Comparison of ENCODE assay signal across 1 cellular context in genomic region chr5:176152933-176153317, GRCh38.
TF ChIP-seq lines count a peak whose summit lies in the region.

No MANE protein-coding gene starts in this region.

TF ChIP-seq in K562, 482 proteins besides CTCF, POLR2A, EP300 and RAD21 (continued from another document):
- TF ChIP-seq, protein P1, sequence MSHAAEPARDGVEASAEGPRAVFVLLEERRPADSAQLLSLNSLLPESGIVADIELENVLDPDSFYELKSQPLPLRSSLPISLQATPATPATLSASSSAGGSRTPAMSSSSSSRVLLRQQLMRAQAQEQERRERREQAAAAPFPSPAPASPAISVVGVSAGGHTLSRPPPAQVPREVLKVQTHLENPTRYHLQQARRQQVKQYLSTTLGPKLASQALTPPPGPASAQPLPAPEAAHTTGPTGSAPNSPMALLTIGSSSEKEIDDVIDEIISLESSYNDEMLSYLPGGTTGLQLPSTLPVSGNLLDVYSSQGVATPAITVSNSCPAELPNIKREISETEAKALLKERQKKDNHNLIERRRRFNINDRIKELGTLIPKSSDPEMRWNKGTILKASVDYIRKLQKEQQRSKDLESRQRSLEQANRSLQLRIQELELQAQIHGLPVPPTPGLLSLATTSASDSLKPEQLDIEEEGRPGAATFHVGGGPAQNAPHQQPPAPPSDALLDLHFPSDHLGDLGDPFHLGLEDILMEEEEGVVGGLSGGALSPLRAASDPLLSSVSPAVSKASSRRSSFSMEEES (CRISPR knock-in tag; IDR thresholded peaks at IDR 0.05), result no peak
